28 cellular contexts compared by ENCODE assay signal in genomic region chr2:79929624-79930023, GRCh38.
"Had no signal": no experiment of that assay in that cellular context is flagged by ENCODE, and none has a peak within 500 bp of the region (broad histone marks: within the 10 kb centered on the region; RNA-seq: fewer than 3 reads in every experiment).

No MANE protein-coding gene starts in this region.

- DNase-seq: colonic mucosa; cortex of kidney; dermis blood vessel endothelial cell; dorsolateral prefrontal cortex; effector CD4-positive, alpha-beta T cell; effector CD8-positive, alpha-beta T cell; effector memory CD4-positive, alpha-beta T cell; effector memory CD8-positive, alpha-beta T cell; endodermal cell; erythroblast; esophagus squamous epithelium; foreskin fibroblast; foreskin keratinocyte; foreskin melanocyte; gastrocnemius medialis; glutamatergic neuron; head of caudate nucleus; heart left ventricle; heart right ventricle had no signal

- ATAC-seq: effector memory CD8-positive, alpha-beta T cell; esophagus mucosa; foreskin keratinocyte; gastrocnemius medialis; gastroesophageal sphincter; heart left ventricle; heart right ventricle had no signal

- H3K27ac ChIP-seq: colonic mucosa, coronary artery, dorsolateral prefrontal cortex, epithelial cell of prostate, esophagus muscularis mucosa, esophagus squamous epithelium, foreskin keratinocyte, gastrocnemius medialis, gastroesophageal sphincter, heart left ventricle, heart right ventricle had no signal

- FAIRE-seq: colon, endometrium, endothelial cell of umbilical vein, frontal cortex had no signal

- H3K4me3 ChIP-seq: colonic mucosa, coronary artery, dorsolateral prefrontal cortex, esophagus muscularis mucosa, esophagus squamous epithelium, gastrocnemius medialis, gastroesophageal sphincter, heart left ventricle, heart right ventricle had no signal

- H3K36me3 ChIP-seq: colonic mucosa, esophagus muscularis mucosa, esophagus squamous epithelium, gastrocnemius medialis, gastroesophageal sphincter, heart left ventricle, heart right ventricle had no signal

- H3K27me3 ChIP-seq: colonic mucosa, dorsolateral prefrontal cortex, esophagus squamous epithelium, foreskin keratinocyte, gastrocnemius medialis, heart left ventricle had no signal

- H3K4me1 ChIP-seq: colonic mucosa, esophagus muscularis mucosa, esophagus squamous epithelium, foreskin keratinocyte, gastrocnemius medialis, gastroesophageal sphincter, heart left ventricle, heart right ventricle had no signal

- H3K9me3 ChIP-seq: colonic mucosa, esophagus muscularis mucosa, esophagus squamous epithelium, gastrocnemius medialis, gastroesophageal sphincter, heart left ventricle, heart right ventricle had no signal
